In genomic region chr7:31883761-31884164, GRCh38 we compare ENCODE assay signal across 10 cellular contexts.
DNase-seq lines count a peak whose midpoint lies in the region; ATAC-seq and TF ChIP-seq lines count a peak whose summit lies in the region.
"Had no signal": no experiment of that assay in that cellular context is flagged by ENCODE, and none has a peak within 500 bp of the region (broad histone marks: within the 10 kb centered on the region; RNA-seq: fewer than 3 reads in every experiment).

No MANE protein-coding gene starts in this region.

- TF ChIP-seq CTCF in RWPE2 (IDR thresholded peaks at IDR 0.05; ENCODE audit: poor library complexity, severe bottlenecking), result no peak

- H3K4me1 ChIP-seq in RWPE2 (ENCODE audit: insufficient read depth, poor library complexity, severe bottlenecking) (peaks cover 14% of the 10 kb centered on the region), right cardiac atrium (ENCODE audit: control insufficient read depth, insufficient read depth, low read length) (peaks cover 5% of the 10 kb centered on the region)

- no peaks in the 10 kb centered on the region for H3K9me3 ChIP-seq in RWPE2 (ENCODE audit: severe bottlenecking)
- H3K9me3 ChIP-seq in right cardiac atrium (ENCODE audit: control insufficient read depth, low read length), result no peaks in the 10 kb centered on the region
- H3K9me3 ChIP-seq: uterus had no signal

- H3K27ac ChIP-seq in RWPE2 (ENCODE audit: poor library complexity, severe bottlenecking) (peak overlapping the region; percentile 53), right cardiac atrium (ENCODE audit: low read length) (peak overlapping the region; percentile 83)
- H3K27ac ChIP-seq: KMS-11 had no signal

- DNase-seq in RWPE2 (ENCODE audit: low spot score), result no peak
- DNase-seq in right cardiac atrium, result peak in 2 of 3 donors; percentile 16 to 51
- DNase-seq in activated effector memory CD4-positive, alpha-beta T cell treated with Interleukin-2 at 50 U/mL for 16 hours, result no peak
- no peak for DNase-seq in activated effector memory CD4-positive, alpha-beta T cell treated with anti-CD3 and anti-CD28 coated beads, Interleukin-2, amount 50 U/mL, for 16 hours
- DNase-seq in stimulated activated CD4-positive, alpha-beta T cell treated with anti-CD3 and anti-CD28 coated beads, Interleukin-4, amount 100 ng/mL, for 24 hours, result no peak
- no peak for DNase-seq in GF-D8 (lab: John Stamatoyannopoulos, UW)

- intact Hi-C loops in right cardiac atrium (cut with DNase I), result no loop called here

- no peak overlapping the region for H3K4me3 ChIP-seq in RWPE2 (ENCODE audit: severe bottlenecking)
- no peak overlapping the region for H3K4me3 ChIP-seq in right cardiac atrium (ENCODE audit: low read length)
- H3K4me3 ChIP-seq: uterus had no signal

- H3K36me3 ChIP-seq in RWPE2 (ENCODE audit: low read depth), result no peaks in the 10 kb centered on the region
- H3K36me3 ChIP-seq: uterus had no signal

- ATAC-seq in GM18498 (IDR thresholded peaks at IDR 0.05; ENCODE audit: unreplicated experiment) (peak; percentile 95), HG02763 (IDR thresholded peaks at IDR 0.05; ENCODE audit: unreplicated experiment) (peak; percentile 87), RWPE2 (ENCODE audit: low read depth) (peak; percentile 91), right cardiac atrium (peak; percentile 51 to 76)

- H3K27me3 ChIP-seq in RWPE2 (ENCODE audit: insufficient read depth, poor library complexity, severe bottlenecking) (no peaks in the 10 kb centered on the region), right cardiac atrium (ENCODE audit: control insufficient read depth, insufficient read depth) (no peaks in the 10 kb centered on the region)
- H3K27me3 ChIP-seq: uterus had no signal

- 16% methylated on average over 3 of the region's 3 CpGs for WGBS in right cardiac atrium

Comparison
In these comparisons a context has a peak if more than half of its experiments do, and no peak if none do; other contexts are left out.
1. DNase-seq: peak in right cardiac atrium (2 of 3); none in RWPE2 (single experiment), activated effector memory CD4-positive, alpha-beta T cell treated with Interleukin-2 at 50 U/mL for 16 hours (single experiment), activated effector memory CD4-positive, alpha-beta T cell treated with anti-CD3 and anti-CD28 coated beads, Interleukin-2, amount 50 U/mL, for 16 hours (single experiment), stimulated activated CD4-positive, alpha-beta T cell treated with anti-CD3 and anti-CD28 coated beads, Interleukin-4, amount 100 ng/mL, for 24 hours (single experiment) and GF-D8 (single experiment).
2. Peak in every context shown above with its lines, with median percentiles within 50 percentile points of each other: ATAC-seq.